In genomic region chr11:65489706-65490310, GRCh38 we compare ENCODE assay signal across 9 cellular contexts. TPM values are rescaled to one million over a fixed set of nuclear protein-coding genes. Genes with fewer than 3 reads are reported as not detected.
DNase-seq lines count a peak whose midpoint lies in the region; ATAC-seq, FAIRE-seq and TF ChIP-seq lines count a peak whose summit lies in the region.
"Had no signal": no experiment of that assay in that cellular context is flagged by ENCODE, and none has a peak within 500 bp of the region (broad histone marks: within the 10 kb centered on the region; RNA-seq: fewer than 3 reads in every experiment).

No MANE protein-coding gene starts in this region.

- BruUV-seq in HepG2 (replicated peaks; lab: Mats Ljungman, UMichigan): TSS peak; percentile 50

- H3K27me3 Mint-ChIP-seq in CD8-positive, alpha-beta T cell (ENCODE audit: low read depth): no peaks in the 10 kb centered on the region

- H3K27me3 ChIP-seq in HUES6 (ENCODE audit: control insufficient read depth, insufficient read depth, low read length) (no peaks in the 10 kb centered on the region), brain microvascular endothelial cell (replicated peaks) (no peaks in the 10 kb centered on the region), HepG2 (ENCODE audit: control insufficient read depth in 1 of 2, insufficient read depth in 2 of 2, low read length in 2 of 2) (no peaks in the 10 kb centered on the region), subcutaneous abdominal adipose tissue (ENCODE audit: control insufficient read depth in 5 of 5, insufficient read depth in 4 of 5, low read length in 5 of 5) (peaks cover 0 to 4% (median 0%) of the 10 kb centered on the region in 5 donors)
- no peaks in the 10 kb centered on the region for H3K27me3 ChIP-seq in CD8-positive, alpha-beta T cell (ENCODE audit: insufficient read depth, low read length)

- POLR2A ChIA-PET in HepG2 (lab: Yijun Ruan, JAX): interaction anchor here (0.6 to 27.3 kb wide), 16 partner anchors 13 to 308 kb away, joined by 3 to 1590 read pairs (median 3); partner anchors contain the start of genes CAPN1, DPF2, MALAT1 and NEAT1
- POLR2A ChIA-PET in CD8-positive, alpha-beta T cell (lab: Charles Lee): interaction anchor here (0.6 to 6.0 kb wide), 6 partner anchors 10 to 580 kb away, joined by 3 to 162 read pairs (median 6); partner anchors contain the start of genes MALAT1 and NEAT1

- peaks cover 25% of the 10 kb centered on the region for H3K4me1 Mint-ChIP-seq in CD8-positive, alpha-beta T cell (ENCODE audit: low read depth)

- peak overlapping the region; percentile 83; the same call in 1 of the 2 replicates for H3K27ac ChIP-seq in HUES6 (ENCODE audit: low read depth, low read length)
- peak overlapping the region; percentile 99 for H3K27ac ChIP-seq in brain microvascular endothelial cell
- H3K27ac ChIP-seq in HepG2 (ENCODE audit: extremely low read length, insufficient read depth, low read length): peak overlapping the region; percentile 88
- H3K27ac ChIP-seq in subcutaneous abdominal adipose tissue (ENCODE audit: low read depth, low read length): peak overlapping the region; percentile 99
- no peak overlapping the region for H3K27ac ChIP-seq in CD8-positive, alpha-beta T cell (ENCODE audit: low read depth, low read length)

- TF ChIP-seq EP300 in HepG2 (IDR thresholded peaks at IDR 0.05; ENCODE audit: low read depth in 2 of 2, low read length in 2 of 2) (peak; percentile 25 to 72; a peak in 3 of 4 replicates), HepG2 (CRISPR knock-in tag; IDR thresholded peaks at IDR 0.05; ENCODE audit: borderline replicate concordance) (peak; percentile 12; the same call in 1 of the 2 replicates)

- DNase-seq in brain microvascular endothelial cell (peak; percentile 27), HepG2 (ENCODE audit: low spot score) (peak; percentile 89), epidermal melanocyte (ENCODE audit: insufficient read length, low spot score) (no peak), SIG-M5 (lab: John Stamatoyannopoulos, UW) (no peak)
- no peak for DNase-seq in CD8-positive, alpha-beta T cell
- DNase-seq: Karpas-422 had no signal

- H3K79me2 ChIP-seq in HepG2 (ENCODE audit: insufficient read depth, low read length): no peaks in the 10 kb centered on the region

- no peak overlapping the region for H3K4me3 Mint-ChIP-seq in CD8-positive, alpha-beta T cell

- peak overlapping the region; percentile 31; the same call in 1 of the 2 replicates for H3K4me3 ChIP-seq in HUES6 (ENCODE audit: low read depth, low read length)
- H3K4me3 ChIP-seq in brain microvascular endothelial cell (ENCODE audit: low read depth, low read length): no peak overlapping the region
- H3K4me3 ChIP-seq in HepG2 (replicated peaks in 1 of 3; ENCODE audit: insufficient read depth in 1 of 3, low read depth in 2 of 3, low read length in 3 of 3): peak overlapping the region; percentile 24 to 72 (median 56); a peak in 5 of 6 replicates
- peak overlapping the region in 4 of 5 donors; percentile 10 to 33 (median 20) for H3K4me3 ChIP-seq in subcutaneous abdominal adipose tissue (ENCODE audit: low read depth in 1 of 5, low read length in 5 of 5)
- H3K4me3 ChIP-seq in CD8-positive, alpha-beta T cell (ENCODE audit: low read depth, low read length): no peak overlapping the region

- ATAC-seq in HepG2 (peak; percentile 64), GM18909 (IDR thresholded peaks at IDR 0.05; ENCODE audit: poor library complexity, unreplicated experiment) (no peak)
- ATAC-seq in CD8-positive, alpha-beta T cell: no peak

- WGBS in HepG2 (ENCODE audit: low lambda C conversion rate): 0% methylated on average over 8 of the region's 8 CpGs

- no peak for TF ChIP-seq CTCF in brain microvascular endothelial cell (IDR thresholded peaks at IDR 0.05; ENCODE audit: low read depth, low read length, missing control alignments)
- 0 out of 2 replicates have a peak, but pooled peaks have one; percentile 2 for TF ChIP-seq CTCF in HepG2 (CRISPR knock-in tag; IDR thresholded peaks at IDR 0.05)
- TF ChIP-seq CTCF in CD8-positive, alpha-beta T cell (IDR thresholded peaks at IDR 0.05): no peak

- H3K9me3 ChIP-seq in HUES6 (ENCODE audit: control insufficient read depth, insufficient read depth, low read depth, low read length) (no peaks in the 10 kb centered on the region), HepG2 (ENCODE audit: low read length) (no peaks in the 10 kb centered on the region), subcutaneous abdominal adipose tissue (ENCODE audit: control insufficient read depth in 5 of 5, low read length in 5 of 5) (no peaks in the 10 kb centered on the region)
- H3K9me3 ChIP-seq in CD8-positive, alpha-beta T cell (ENCODE audit: low read length): no peaks in the 10 kb centered on the region

- H3K4me1 ChIP-seq in HUES6 (ENCODE audit: control insufficient read depth, insufficient read depth, low read length) (peaks cover 90% of the 10 kb centered on the region), HepG2 (ENCODE audit: insufficient read depth, low read length) (peaks cover 98% of the 10 kb centered on the region), subcutaneous abdominal adipose tissue (ENCODE audit: control insufficient read depth in 5 of 5, insufficient read depth in 5 of 5, low read length in 5 of 5) (peaks cover 53 to 99% (median 95%) of the 10 kb centered on the region in 5 donors)
- H3K4me1 ChIP-seq in CD8-positive, alpha-beta T cell (ENCODE audit: insufficient read depth, low read length): peaks cover 17% of the 10 kb centered on the region

- H2AFZ ChIP-seq in HepG2 (ENCODE audit: low read length): no peak overlapping the region

- H3K9ac ChIP-seq in HUES6 (ENCODE audit: low read length): peak overlapping the region; percentile 93
- peak overlapping the region; percentile 89 for H3K9ac ChIP-seq in HepG2 (ENCODE audit: insufficient read depth, low read depth, low read length)
- H3K9ac ChIP-seq in subcutaneous abdominal adipose tissue (ENCODE audit: low read length in 5 of 5): peak overlapping the region; percentile 23 to 94 (median 75)

- FAIRE-seq in HepG2 (lab: Jason Lieb, UNC): peak; percentile 81

- H4K20me1 ChIP-seq in HepG2 (ENCODE audit: insufficient read depth, low read length): no peaks in the 10 kb centered on the region

- intact Hi-C loops in HepG2 (cut with micrococcal nuclease; ENCODE audit: unreplicated experiment): no loop called here
- intact Hi-C loops in CD8-positive, alpha-beta T cell (cut with DNase I, micrococcal nuclease): no loop called here

- H3K9me3 Mint-ChIP-seq in CD8-positive, alpha-beta T cell: no peaks in the 10 kb centered on the region

- in situ Hi-C loops in brain microvascular endothelial cell (cut with HindIII; ENCODE audit: low pct_ligation_motif_present, low sequenced_read_pairs) (no loop called here), HepG2 (cut with HindIII; ENCODE audit: extremely low pct_ligation_motif_present, low pct_unique_long_range_greater_than_20kb) (no loop called here)

- no peaks in the 10 kb centered on the region for H3K36me3 Mint-ChIP-seq in CD8-positive, alpha-beta T cell

- peak; percentile 29 to 56; a peak in 2 of 4 replicates for TF ChIP-seq POLR2A in HepG2 (IDR thresholded peaks at IDR 0.05; ENCODE audit: insufficient read depth in 1 of 2, low read depth in 2 of 2, low read length in 2 of 2)

- H3K27ac Mint-ChIP-seq in CD8-positive, alpha-beta T cell: no peak overlapping the region

- peak overlapping the region; percentile 91 for H3K4me2 ChIP-seq in HepG2 (ENCODE audit: low read depth, low read length)

- CTCF ChIA-PET in HepG2 (lab: Yijun Ruan, JAX; ENCODE audit: low intra/inter-chr PET ratio, low total read pairs): no interaction called here
- CTCF ChIA-PET in CD8-positive, alpha-beta T cell (lab: Charles Lee): interaction anchor here (0.7 to 5.1 kb wide), 3 partner anchors 9 to 73 kb away, joined by 3 to 30 read pairs (median 6); partner anchors contain the start of gene MALAT1

- TF ChIP-seq RAD21 in HepG2 (CRISPR knock-in tag; IDR thresholded peaks at IDR 0.05): no peak

- H3K36me3 ChIP-seq in HUES6 (ENCODE audit: control insufficient read depth, insufficient read depth, low read length) (no peaks in the 10 kb centered on the region), brain microvascular endothelial cell (replicated peaks) (no peaks in the 10 kb centered on the region), HepG2 (replicated peaks in 1 of 2; ENCODE audit: control insufficient read depth in 1 of 2, insufficient read depth in 2 of 2, low read length in 2 of 2) (no peaks in the 10 kb centered on the region), subcutaneous abdominal adipose tissue (ENCODE audit: control insufficient read depth in 5 of 5, insufficient read depth in 5 of 5, low read length in 5 of 5) (no peaks in the 10 kb centered on the region)
- H3K36me3 ChIP-seq in CD8-positive, alpha-beta T cell (ENCODE audit: insufficient read depth, low read length): no peaks in the 10 kb centered on the region

RNA-seq across cellular contexts. Expression of gene MALAT1, which starts 9.0 kb away (rescaled TPM):
- 302 and 1,237 TPM in 2 replicates for total RNA-seq in HepG2 (2016; rRNA removed; fragmentation: Illumina TruSeq; extraction: Trizol)
- 281 and 317 TPM in 2 replicates for total RNA-seq in HepG2 (2016; cell fraction: cytosol; rRNA removed; fragmentation: Illumina TruSeq; extraction: Trizol; ENCODE audit: low read depth)
- 283 and 1,071 TPM in 2 replicates for total RNA-seq in HepG2 (2016; cell fraction: insoluble cytoplasmic fraction; rRNA removed; fragmentation: Illumina TruSeq; extraction: Trizol)
- 241 and 289 TPM in 2 replicates for total RNA-seq in HepG2 (2016; cell fraction: membrane; rRNA removed; fragmentation: Illumina TruSeq; extraction: Trizol)
- total RNA-seq in HepG2 (2016; cell fraction: nucleus; rRNA removed; fragmentation: Illumina TruSeq; extraction: Trizol): 8,751 and 9,202 TPM in 2 replicates
- 143 and 217 TPM in 2 replicates for polyA plus RNA-seq in HepG2 (2011; rRNA removed)
- 13.0 and 14.3 TPM in 2 replicates for polyA plus RNA-seq in HepG2 (2011; cell fraction: cytosol; rRNA removed)
- polyA plus RNA-seq in HepG2 (2011; cell fraction: nucleus; rRNA removed): 1,021 and 1,816 TPM in 2 replicates
- 177 and 330 TPM in 2 replicates for polyA plus RNA-seq in HepG2 (2012)
- 1.1 and 1.4 TPM in 2 replicates for polyA plus RNA-seq in HepG2 (2016; cell fraction: cytosol; fragmentation: Illumina TruSeq; extraction: Trizol; ENCODE audit: low read depth)
- polyA plus RNA-seq in HepG2 (2016; cell fraction: insoluble cytoplasmic fraction; fragmentation: Illumina TruSeq; extraction: Trizol; ENCODE audit: low read depth): 3.9 and 6.5 TPM in 2 replicates
- 1.8 and 10.3 TPM in 2 replicates for polyA plus RNA-seq in HepG2 (2016; cell fraction: membrane; fragmentation: Illumina TruSeq; extraction: Trizol; ENCODE audit: low read depth)
- 153 and 182 TPM in 2 replicates for polyA plus RNA-seq in HepG2 (2016; cell fraction: nucleus; fragmentation: Illumina TruSeq; extraction: Trizol; ENCODE audit: insufficient read depth, low read depth)
- polyA minus RNA-seq in HepG2 (2011; rRNA and poly(A)+ RNA removed; ENCODE audit: low replicate concordance): 900 and 8,115 TPM in 2 replicates
- 295 and 335 TPM in 2 replicates for polyA minus RNA-seq in HepG2 (2011; cell fraction: cytosol; rRNA and poly(A)+ RNA removed)
- 13,373 and 18,071 TPM in 2 replicates for polyA minus RNA-seq in HepG2 (2011; cell fraction: nucleus; rRNA and poly(A)+ RNA removed)
- total RNA-seq in CD8-positive, alpha-beta T cell: over 10,000 TPM; 25,886 to 26,729 TPM

RNA-seq across cellular contexts. Expression of gene SCYL1, which starts 35.1 kb away (rescaled TPM):
- total RNA-seq in HepG2 (2016; rRNA removed; fragmentation: Illumina TruSeq; extraction: Trizol): 61.7 and 65.9 TPM in 2 replicates
- total RNA-seq in HepG2 (2016; cell fraction: cytosol; rRNA removed; fragmentation: Illumina TruSeq; extraction: Trizol; ENCODE audit: low read depth): 25.8 and 30.8 TPM in 2 replicates
- total RNA-seq in HepG2 (2016; cell fraction: insoluble cytoplasmic fraction; rRNA removed; fragmentation: Illumina TruSeq; extraction: Trizol): 61.5 and 71.8 TPM in 2 replicates
- total RNA-seq in HepG2 (2016; cell fraction: membrane; rRNA removed; fragmentation: Illumina TruSeq; extraction: Trizol): 42.4 and 48.2 TPM in 2 replicates
- 43.2 and 44.5 TPM in 2 replicates for total RNA-seq in HepG2 (2016; cell fraction: nucleus; rRNA removed; fragmentation: Illumina TruSeq; extraction: Trizol)
- 103 and 122 TPM in 2 replicates for polyA plus RNA-seq in HepG2 (2011; rRNA removed)
- 86.0 and 134 TPM in 2 replicates for polyA plus RNA-seq in HepG2 (2011; cell fraction: cytosol; rRNA removed)
- polyA plus RNA-seq in HepG2 (2011; cell fraction: nucleus; rRNA removed): 217 and 274 TPM in 2 replicates
- polyA plus RNA-seq in HepG2 (2012): 38.8 and 49.2 TPM in 2 replicates
- polyA plus RNA-seq in HepG2 (2016; cell fraction: cytosol; fragmentation: Illumina TruSeq; extraction: Trizol; ENCODE audit: low read depth): 18.7 and 21.2 TPM in 2 replicates
- 66.5 and 66.9 TPM in 2 replicates for polyA plus RNA-seq in HepG2 (2016; cell fraction: insoluble cytoplasmic fraction; fragmentation: Illumina TruSeq; extraction: Trizol; ENCODE audit: low read depth)
- 31.2 and 33.8 TPM in 2 replicates for polyA plus RNA-seq in HepG2 (2016; cell fraction: membrane; fragmentation: Illumina TruSeq; extraction: Trizol; ENCODE audit: low read depth)
- 90.8 and 91.5 TPM in 2 replicates for polyA plus RNA-seq in HepG2 (2016; cell fraction: nucleus; fragmentation: Illumina TruSeq; extraction: Trizol; ENCODE audit: insufficient read depth, low read depth)
- polyA minus RNA-seq in HepG2 (2011; rRNA and poly(A)+ RNA removed; ENCODE audit: low replicate concordance): 110 and 139 TPM in 2 replicates
- 43.9 and 59.3 TPM in 2 replicates for polyA minus RNA-seq in HepG2 (2011; cell fraction: cytosol; rRNA and poly(A)+ RNA removed)
- polyA minus RNA-seq in HepG2 (2011; cell fraction: nucleus; rRNA and poly(A)+ RNA removed): 34.2 and 36.4 TPM in 2 replicates
- total RNA-seq in CD8-positive, alpha-beta T cell: 10 to 100 TPM; 55.8 to 60.4 TPM

Comparison
In these comparisons a context has a peak if more than half of its experiments do, and no peak if none do; other contexts are left out.
1. H3K4me3 ChIP-seq: peak in HUES6 (single experiment), HepG2 (3 of 3) and subcutaneous abdominal adipose tissue (4 of 5); none in brain microvascular endothelial cell (single experiment) and CD8-positive, alpha-beta T cell (single experiment).
2. DNase-seq: peak in brain microvascular endothelial cell (single experiment) and HepG2 (single experiment); none in CD8-positive, alpha-beta T cell (0 of 7), epidermal melanocyte (single experiment) and SIG-M5 (single experiment).
3. Peak in every context shown above with its lines, with median percentiles within 50 percentile points of each other: H3K9ac ChIP-seq.